Comparison of ENCODE assay signal across 15 cellular contexts in the genomic region with DNA sequence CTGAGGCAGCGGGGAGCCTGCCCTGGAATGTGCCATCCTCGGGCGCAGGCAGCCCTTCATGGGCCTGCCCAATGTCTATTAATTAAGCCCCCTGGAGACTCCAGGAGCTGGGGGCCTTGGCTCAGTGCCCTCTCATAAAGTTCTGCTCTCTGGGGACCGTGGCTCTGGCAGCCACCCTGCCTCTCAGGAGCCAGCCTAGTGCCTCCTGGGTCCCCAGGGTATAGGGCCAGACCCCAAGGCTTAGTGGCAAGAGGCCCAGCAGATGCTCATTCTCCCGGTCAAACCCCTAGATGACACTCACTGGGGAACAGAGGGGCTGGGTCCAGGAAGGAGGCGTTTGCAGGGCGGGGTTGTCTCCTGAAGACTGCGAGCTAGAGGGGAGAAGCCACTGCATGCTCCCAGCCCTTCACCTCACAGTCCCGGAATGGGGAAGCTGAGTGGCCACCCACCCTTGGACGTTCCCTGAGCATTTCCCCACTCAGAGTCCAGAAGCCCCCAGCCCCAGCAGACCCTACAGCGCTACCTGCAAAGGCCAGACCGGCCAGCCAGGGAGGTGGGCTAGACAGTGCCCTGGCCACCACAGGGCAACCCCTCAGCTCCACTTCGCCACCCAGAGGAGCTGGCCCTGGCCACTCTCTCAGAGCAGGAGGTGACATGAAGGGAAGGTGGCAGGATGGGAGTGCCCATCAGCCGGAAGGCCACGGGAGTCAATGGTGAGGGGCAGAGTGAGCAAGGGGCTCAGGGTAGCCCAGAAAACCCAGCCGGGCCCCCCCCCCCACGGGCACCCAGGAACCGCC.
DNase-seq lines count a peak whose midpoint lies in the region; ATAC-seq and TF ChIP-seq lines count a peak whose summit lies in the region.
"Had no signal": no experiment of that assay in that cellular context is flagged by ENCODE, and none has a peak within 500 bp of the region (broad histone marks: within the 10 kb centered on the region; RNA-seq: fewer than 3 reads in every experiment).

No MANE protein-coding gene starts in this region.

- H3K27me3 Mint-ChIP-seq in glutamatergic neuron (ENCODE audit: unreplicated experiment) (peaks cover 3% of the 10 kb centered on the region), progenitor cell of endocrine pancreas (peaks cover 39% of the 10 kb centered on the region)
- H3K27me3 Mint-ChIP-seq: stimulated activated naive CD8-positive, alpha-beta T cell treated with anti-CD3 and anti-CD28 coated beads, Interleukin-15, Interleukin-2, amounts not matched to agents 100 ng/mL and 50 ng/mL, for 24 hours; T-cell had no signal

- H3K9me3 Mint-ChIP-seq in glutamatergic neuron (ENCODE audit: unreplicated experiment): peaks cover 8% of the 10 kb centered on the region
- H3K9me3 Mint-ChIP-seq in progenitor cell of endocrine pancreas (ENCODE audit: low read depth): peaks cover 5% of the 10 kb centered on the region
- H3K9me3 Mint-ChIP-seq: CD8-positive, alpha-beta T cell; stimulated activated naive CD8-positive, alpha-beta T cell treated with anti-CD3 and anti-CD28 coated beads, Interleukin-15, Interleukin-2, amounts not matched to agents 100 ng/mL and 50 ng/mL, for 24 hours; T-cell had no signal

- no peak for ATAC-seq in HG03280 (IDR thresholded peaks at IDR 0.05; ENCODE audit: unreplicated experiment)
- ATAC-seq: CD8-positive, alpha-beta T cell; T-cell had no signal

- H3K4me1 Mint-ChIP-seq in glutamatergic neuron (ENCODE audit: low read depth, unreplicated experiment) (peaks cover 25% of the 10 kb centered on the region), progenitor cell of endocrine pancreas (ENCODE audit: low read depth) (no peaks in the 10 kb centered on the region)
- H3K4me1 Mint-ChIP-seq: T-cell had no signal

- TF ChIP-seq CTCF in glutamatergic neuron (IDR thresholded peaks at IDR 0.05; ENCODE audit: partially characterized antibody, unreplicated experiment): no peak
- no peak for TF ChIP-seq CTCF in progenitor cell of endocrine pancreas (IDR thresholded peaks at IDR 0.05; ENCODE audit: unreplicated experiment)

- H3K36me3 Mint-ChIP-seq in glutamatergic neuron (ENCODE audit: unreplicated experiment) (peaks cover 12% of the 10 kb centered on the region), progenitor cell of endocrine pancreas (ENCODE audit: insufficient read depth) (peaks cover 3% of the 10 kb centered on the region)

- DNase-seq in NCI-H1436 (lab: John Stamatoyannopoulos, UW): peak; percentile 37
- DNase-seq in NCI-H1436 treated with DMSO at 0.1 percent for 48 hours (lab: John Stamatoyannopoulos, UW): no peak
- peak; percentile 27 for DNase-seq in NCI-H1105 treated with DMSO at 0.1 percent for 48 hours (lab: John Stamatoyannopoulos, UW)
- DNase-seq in glutamatergic neuron: peak; percentile 7
- peak; percentile 7 for DNase-seq in progenitor cell of endocrine pancreas (ENCODE audit: low spot score, unreplicated experiment)
- DNase-seq in cerebellar nuclear complex (lab: John Stamatoyannopoulos, UW): no peak
- no peak for DNase-seq in activated effector memory CD4-positive, alpha-beta T cell treated with anti-CD3 and anti-CD28 coated beads, Interleukin-2, amount 50 U/mL, for 16 hours
- DNase-seq: 8988T, IMR-90, naive B cell, NCI-H510A treated with DMSO at 0.1 percent for 48 hours had no signal

- H3K4me3 Mint-ChIP-seq in glutamatergic neuron (ENCODE audit: unreplicated experiment) (no peak overlapping the region), progenitor cell of endocrine pancreas (ENCODE audit: low read depth) (no peak overlapping the region)
- H3K4me3 Mint-ChIP-seq: CD8-positive, alpha-beta T cell; naive B cell; stimulated activated naive CD8-positive, alpha-beta T cell treated with anti-CD3 and anti-CD28 coated beads, Interleukin-15, Interleukin-2, amounts not matched to agents 100 ng/mL and 50 ng/mL, for 24 hours; T-cell had no signal

- H3K27ac Mint-ChIP-seq in glutamatergic neuron (ENCODE audit: unreplicated experiment): no peak overlapping the region
- no peak overlapping the region for H3K27ac Mint-ChIP-seq in progenitor cell of endocrine pancreas
- H3K27ac Mint-ChIP-seq: CD8-positive, alpha-beta T cell; naive B cell; stimulated activated naive CD8-positive, alpha-beta T cell treated with anti-CD3 and anti-CD28 coated beads, Interleukin-15, Interleukin-2, amounts not matched to agents 100 ng/mL and 50 ng/mL, for 24 hours; T-cell had no signal

Comparison
In these comparisons a context has a peak if more than half of its experiments do, and no peak if none do; other contexts are left out.
1. DNase-seq: peak in NCI-H1436 (single experiment), NCI-H1105 treated with DMSO at 0.1 percent for 48 hours (single experiment), glutamatergic neuron (single experiment) and progenitor cell of endocrine pancreas (single experiment); none in NCI-H1436 treated with DMSO at 0.1 percent for 48 hours (single experiment), cerebellar nuclear complex (0 of 2) and activated effector memory CD4-positive, alpha-beta T cell treated with anti-CD3 and anti-CD28 coated beads, Interleukin-2, amount 50 U/mL, for 16 hours (single experiment).